In the genomic region with DNA sequence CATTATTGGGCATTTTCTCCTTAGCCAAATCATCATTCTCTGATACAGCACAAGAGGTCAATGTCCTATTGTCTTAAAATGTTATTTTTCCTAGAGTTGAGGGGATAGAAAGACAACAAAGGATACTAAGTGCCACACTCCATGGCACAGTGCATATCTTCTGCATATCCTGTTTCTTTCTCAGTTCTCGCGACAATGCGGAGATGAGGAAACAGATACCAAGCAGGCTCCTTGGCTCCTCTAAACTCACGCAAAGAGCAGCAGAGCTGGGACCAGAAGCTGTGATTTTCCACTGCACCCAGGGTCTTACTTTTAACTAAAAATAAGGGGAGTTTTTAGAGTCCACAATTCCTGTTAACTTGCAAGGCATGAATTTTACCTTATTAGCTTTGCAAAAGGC, we compare ENCODE assay signal across 35 cellular contexts.
"Had no signal": no experiment of that assay in that cellular context is flagged by ENCODE, and none has a peak within 500 bp of the region (broad histone marks: within the 10 kb centered on the region; RNA-seq: fewer than 3 reads in every experiment).

No MANE protein-coding gene starts in this region.

- H3K27ac ChIP-seq: adrenal gland, ascending aorta, breast epithelium, cardiac muscle cell, colonic mucosa, esophagus muscularis mucosa, foreskin keratinocyte, gastrocnemius medialis, heart left ventricle, WERI-Rb-1 had no signal

- H3K4me3 ChIP-seq: adrenal gland, ascending aorta, breast epithelium, cardiac muscle cell, colonic mucosa, esophagus muscularis mucosa, gastrocnemius medialis, heart left ventricle had no signal

- H3K27me3 ChIP-seq: adrenal gland, ascending aorta, breast epithelium, cardiac muscle cell, colonic mucosa, esophagus muscularis mucosa, foreskin keratinocyte, gastrocnemius medialis, heart left ventricle had no signal

- H3K4me3 Mint-ChIP-seq: activated CD4-positive, alpha-beta memory T cell treated with anti-CD3 and anti-CD28 coated beads for 36 hours; activated CD4-positive, alpha-beta T cell treated with anti-CD3 and anti-CD28 coated beads for 36 hours; activated CD4-positive, alpha-beta T cell treated with anti-CD3 and anti-CD28 coated beads, Interleukin-2, amount 10 ng/mL, durations not matched to agents 24 days and 14 days; activated CD8-positive, alpha-beta memory T cell treated with anti-CD3 and anti-CD28 coated beads, Interleukin-2, amount 10 ng/mL, durations not matched to agents 7 days and 5 days; activated CD8-positive, alpha-beta T cell treated with anti-CD3 and anti-CD28 coated beads, Interleukin-2, amount 10 ng/mL, durations not matched to agents 7 days and 5 days; activated naive CD4-positive, alpha-beta T cell treated with anti-CD3 and anti-CD28 coated beads for 36 hours; activated naive CD4-positive, alpha-beta T cell treated with anti-CD3 and anti-CD28 coated beads, Interleukin-2, amount 50 U/mL, for 24 hours; activated naive CD8-positive, alpha-beta T cell treated with anti-CD3 and anti-CD28 coated beads for 36 hours; activated naive CD8-positive, alpha-beta T cell treated with anti-CD3 and anti-CD28 coated beads, Interleukin-2, amount 50 U/mL, for 24 hours; activated T-helper 1 cell treated with anti-CD3 and anti-CD28 coated beads, Interleukin-12 subunit alpha, Interleukin-12 subunit beta, Interleukin-2, Interleukin-4 antibody, amounts not matched to agents 30 ng/mL and 10 ng/mL and 1 ng/mL, durations not matched to agents 14 hours and 24 hours and 36 hours; brain; T-helper 17 cell; T-helper 2 cell treated with Interferon-gamma antibody and Interleukin-4, amounts not matched to agents 5 μg/mL and 100 μg/mL, for 36 hours had no signal

- H3K4me1 ChIP-seq: adrenal gland, breast epithelium, colonic mucosa, foreskin keratinocyte had no signal

- H3K27ac Mint-ChIP-seq: activated CD4-positive, alpha-beta memory T cell treated with anti-CD3 and anti-CD28 coated beads for 36 hours; activated CD4-positive, alpha-beta T cell treated with anti-CD3 and anti-CD28 coated beads for 36 hours; activated CD4-positive, alpha-beta T cell treated with anti-CD3 and anti-CD28 coated beads, Interleukin-2, amount 10 ng/mL, durations not matched to agents 24 days and 14 days; activated CD8-positive, alpha-beta memory T cell treated with anti-CD3 and anti-CD28 coated beads, Interleukin-2, amount 10 ng/mL, durations not matched to agents 7 days and 5 days; activated CD8-positive, alpha-beta T cell treated with anti-CD3 and anti-CD28 coated beads, Interleukin-2, amount 10 ng/mL, durations not matched to agents 7 days and 5 days; activated naive CD4-positive, alpha-beta T cell treated with anti-CD3 and anti-CD28 coated beads for 36 hours; activated naive CD4-positive, alpha-beta T cell treated with anti-CD3 and anti-CD28 coated beads, Interleukin-2, amount 50 U/mL, for 24 hours; activated naive CD8-positive, alpha-beta T cell treated with anti-CD3 and anti-CD28 coated beads for 36 hours; activated naive CD8-positive, alpha-beta T cell treated with anti-CD3 and anti-CD28 coated beads, Interleukin-2, amount 50 U/mL, for 24 hours; activated T-helper 1 cell treated with anti-CD3 and anti-CD28 coated beads, Interleukin-12 subunit alpha, Interleukin-12 subunit beta, Interleukin-2, Interleukin-4 antibody, amounts not matched to agents 30 ng/mL and 10 ng/mL and 1 ng/mL, durations not matched to agents 14 hours and 24 hours and 36 hours; activated T-helper 2 cell treated with anti-CD3 and anti-CD28 coated beads, Interferon-gamma antibody, Interleukin-2, Interleukin-4, amounts not matched to agents 10 μg/mL and 5 μg/mL and 100 μg/mL, durations not matched to agents 14 hours and 24 hours and 36 hours; T-helper 2 cell treated with Interferon-gamma antibody and Interleukin-4, amounts not matched to agents 5 μg/mL and 100 μg/mL, for 36 hours had no signal

- H3K27me3 Mint-ChIP-seq: activated CD4-positive, alpha-beta memory T cell treated with anti-CD3 and anti-CD28 coated beads for 36 hours; activated CD4-positive, alpha-beta T cell treated with anti-CD3 and anti-CD28 coated beads for 36 hours; activated CD8-positive, alpha-beta memory T cell treated with anti-CD3 and anti-CD28 coated beads, Interleukin-2, amount 10 ng/mL, durations not matched to agents 7 days and 5 days; activated naive CD4-positive, alpha-beta T cell treated with anti-CD3 and anti-CD28 coated beads, Interleukin-2, amount 50 U/mL, for 24 hours; activated naive CD8-positive, alpha-beta T cell treated with anti-CD3 and anti-CD28 coated beads for 36 hours; activated naive CD8-positive, alpha-beta T cell treated with anti-CD3 and anti-CD28 coated beads, Interleukin-2, amount 50 U/mL, for 24 hours; brain; T-helper 17 cell had no signal

- ATAC-seq: activated CD4-positive, alpha-beta T cell treated with anti-CD3 and anti-CD28 coated beads for 36 hours; activated CD8-positive, alpha-beta memory T cell treated with anti-CD3 and anti-CD28 coated beads, Interleukin-2, amount 10 ng/mL, durations not matched to agents 7 days and 5 days; activated CD8-positive, alpha-beta T cell treated with anti-CD3 and anti-CD28 coated beads, Interleukin-2, amount 10 ng/mL, durations not matched to agents 7 days and 5 days; activated naive CD8-positive, alpha-beta T cell treated with anti-CD3 and anti-CD28 coated beads, Interleukin-2, amount 50 U/mL, for 24 hours; foreskin keratinocyte; T-helper 17 cell had no signal

- DNase-seq: activated CD4-positive, alpha-beta memory T cell treated with anti-CD3 and anti-CD28 coated beads for 36 hours; activated CD4-positive, alpha-beta T cell treated with anti-CD3 and anti-CD28 coated beads for 36 hours; activated CD4-positive, alpha-beta T cell treated with anti-CD3 and anti-CD28 coated beads, Interleukin-2, amount 10 ng/mL, durations not matched to agents 24 days and 14 days; activated CD4-positive, CD25-positive, alpha-beta regulatory T cell; activated CD4-positive, CD25-positive, alpha-beta regulatory T cell treated with anti-CD3 and anti-CD28 coated beads, Interleukin-2, amount 50 U/mL, for 72 hours; activated CD8-positive, alpha-beta memory T cell treated with anti-CD3 and anti-CD28 coated beads, Interleukin-2, amount 10 ng/mL, durations not matched to agents 7 days and 5 days; activated CD8-positive, alpha-beta memory T cell treated with anti-CD3 and anti-CD28 coated beads, Interleukin-2, amount 50 U/mL, for 4 hours; activated CD8-positive, alpha-beta T cell treated with anti-CD3 and anti-CD28 coated beads, Interleukin-2, amount 10 ng/mL, durations not matched to agents 7 days and 5 days; activated effector memory CD4-positive, alpha-beta T cell treated with anti-CD3 and anti-CD28 coated beads, Interleukin-2, amount 50 U/mL, for 16 hours; activated naive CD4-positive, alpha-beta T cell treated with anti-CD3 and anti-CD28 coated beads for 36 hours; activated naive CD8-positive, alpha-beta T cell treated with anti-CD3 and anti-CD28 coated beads for 36 hours; activated naive CD8-positive, alpha-beta T cell treated with anti-CD3 and anti-CD28 coated beads, Interleukin-2, amount 50 U/mL, for 24 hours; activated T-cell treated with anti-CD3 and anti-CD28 coated beads, Interleukin-2, amount 50 U/mL, for 1 hour; activated T-cell treated with anti-CD3 and anti-CD28 coated beads, Interleukin-2, amount 50 U/mL, for 48 hours; adrenal gland; central memory CD4-positive, alpha-beta T cell; cerebellar nuclear complex; colonic mucosa; effector CD8-positive, alpha-beta T cell; foreskin keratinocyte; gastrocnemius medialis; glutamatergic neuron; heart left ventricle; T-helper 17 cell; T1000; WERI-Rb-1 had no signal

- H3K36me3 Mint-ChIP-seq: activated CD4-positive, alpha-beta memory T cell treated with anti-CD3 and anti-CD28 coated beads for 36 hours; activated CD8-positive, alpha-beta memory T cell treated with anti-CD3 and anti-CD28 coated beads, Interleukin-2, amount 10 ng/mL, durations not matched to agents 7 days and 5 days; activated naive CD4-positive, alpha-beta T cell treated with anti-CD3 and anti-CD28 coated beads, Interleukin-2, amount 50 U/mL, for 24 hours; activated naive CD8-positive, alpha-beta T cell treated with anti-CD3 and anti-CD28 coated beads for 36 hours; brain had no signal

- H3K9me3 Mint-ChIP-seq: activated CD4-positive, alpha-beta memory T cell treated with anti-CD3 and anti-CD28 coated beads for 36 hours; activated CD4-positive, alpha-beta T cell treated with anti-CD3 and anti-CD28 coated beads, Interleukin-2, amount 10 ng/mL, durations not matched to agents 24 days and 14 days; activated naive CD4-positive, alpha-beta T cell treated with anti-CD3 and anti-CD28 coated beads for 36 hours; activated naive CD4-positive, alpha-beta T cell treated with anti-CD3 and anti-CD28 coated beads, Interleukin-2, amount 50 U/mL, for 24 hours; activated naive CD8-positive, alpha-beta T cell treated with anti-CD3 and anti-CD28 coated beads for 36 hours; activated naive CD8-positive, alpha-beta T cell treated with anti-CD3 and anti-CD28 coated beads, Interleukin-2, amount 50 U/mL, for 24 hours; activated T-helper 1 cell treated with anti-CD3 and anti-CD28 coated beads, Interleukin-12 subunit alpha, Interleukin-12 subunit beta, Interleukin-2, Interleukin-4 antibody, amounts not matched to agents 30 ng/mL and 10 ng/mL and 1 ng/mL, durations not matched to agents 14 hours and 24 hours and 36 hours; activated T-helper 2 cell treated with anti-CD3 and anti-CD28 coated beads, Interferon-gamma antibody, Interleukin-2, Interleukin-4, amounts not matched to agents 10 μg/mL and 5 μg/mL and 100 μg/mL, durations not matched to agents 14 hours and 24 hours and 36 hours; brain; T-helper 2 cell treated with Interferon-gamma antibody and Interleukin-4, amounts not matched to agents 5 μg/mL and 100 μg/mL, for 36 hours had no signal

- H3K36me3 ChIP-seq: adrenal gland, ascending aorta, breast epithelium, cardiac muscle cell, colonic mucosa, esophagus muscularis mucosa, gastrocnemius medialis, heart left ventricle, WERI-Rb-1 had no signal

- H3K9me3 ChIP-seq: adrenal gland, ascending aorta, breast epithelium, colonic mucosa, esophagus muscularis mucosa, gastrocnemius medialis, heart left ventricle had no signal
